14 cellular contexts compared by ENCODE assay signal in genomic region chr12:107436376-107436775, GRCh38.
DNase-seq lines count a peak whose midpoint lies in the region; ATAC-seq and TF ChIP-seq lines count a peak whose summit lies in the region.
"Had no signal": no experiment of that assay in that cellular context is flagged by ENCODE, and none has a peak within 500 bp of the region (broad histone marks: within the 10 kb centered on the region; RNA-seq: fewer than 3 reads in every experiment).

No MANE protein-coding gene starts in this region.

- DNase-seq in GM03348 (ENCODE audit: low spot score) (peak; percentile 70), RPMI7951 (ENCODE audit: low read depth) (peak; percentile 79), fibroblast of gingiva (ENCODE audit: low read depth) (peak; percentile 26), mesothelial cell of epicardium (ENCODE audit: low spot score in 2 of 2, unreplicated experiment in 2 of 2) (no peak), GM10266 (ENCODE audit: extremely low spot score) (no peak)
- no peak for DNase-seq in effector CD4-positive, alpha-beta T cell
- no peak for DNase-seq in stimulated activated CD4-positive, alpha-beta T cell treated with anti-CD3 and anti-CD28 coated beads, Interleukin-4, amount 100 ng/mL, for 24 hours
- DNase-seq: activated CD4-positive, alpha-beta T cell treated with anti-CD3 and anti-CD28 coated beads, Interleukin-2, amount 10 ng/mL, durations not matched to agents 7 days and 5 days; activated effector memory CD4-positive, alpha-beta T cell treated with Interleukin-2 at 50 U/mL for 16 hours; NCI-H1694 treated with DMSO at 0.1 percent for 48 hours; NK-92 treated with Interleukin-12 subunit alpha and Interleukin-12 subunit beta, amount 100 ng/mL, for 24 hours; substantia nigra; T-helper 1 cell had no signal

- no peak for ATAC-seq in HG03565 (IDR thresholded peaks at IDR 0.05; ENCODE audit: unreplicated experiment)

- no peaks in the 10 kb centered on the region for H3K27me3 Mint-ChIP-seq in mesothelial cell of epicardium (ENCODE audit: low read depth)
- H3K27me3 Mint-ChIP-seq: activated CD4-positive, alpha-beta T cell treated with anti-CD3 and anti-CD28 coated beads, Interleukin-2, amount 10 ng/mL, durations not matched to agents 7 days and 5 days had no signal

- no peaks in the 10 kb centered on the region for H3K9me3 Mint-ChIP-seq in mesothelial cell of epicardium
- H3K9me3 Mint-ChIP-seq: activated CD4-positive, alpha-beta T cell treated with anti-CD3 and anti-CD28 coated beads, Interleukin-2, amount 10 ng/mL, durations not matched to agents 7 days and 5 days had no signal

- H3K4me1 Mint-ChIP-seq in mesothelial cell of epicardium = peaks cover 8% of the 10 kb centered on the region

- H3K4me3 Mint-ChIP-seq in mesothelial cell of epicardium = no peak overlapping the region
- H3K4me3 Mint-ChIP-seq: activated CD4-positive, alpha-beta T cell treated with anti-CD3 and anti-CD28 coated beads, Interleukin-2, amount 10 ng/mL, durations not matched to agents 7 days and 5 days had no signal

- H3K27ac Mint-ChIP-seq in mesothelial cell of epicardium = peak overlapping the region; percentile 13

- TF ChIP-seq CTCF in mesothelial cell of epicardium (IDR thresholded peaks at IDR 0.05; ENCODE audit: unreplicated experiment) (no peak), GM10266 (IDR thresholded peaks at IDR 0.05; ENCODE audit: control insufficient read depth, insufficient read depth, low read depth, missing control alignments) (no peak)

- H3K36me3 Mint-ChIP-seq in mesothelial cell of epicardium = no peaks in the 10 kb centered on the region

Comparison
In these comparisons a context has a peak if more than half of its experiments do, and no peak if none do; other contexts are left out.
1. DNase-seq: peak in GM03348 (single experiment), RPMI7951 (single experiment) and fibroblast of gingiva (single experiment); none in mesothelial cell of epicardium (0 of 2), GM10266 (single experiment), effector CD4-positive, alpha-beta T cell (single experiment) and stimulated activated CD4-positive, alpha-beta T cell treated with anti-CD3 and anti-CD28 coated beads, Interleukin-4, amount 100 ng/mL, for 24 hours (single experiment).